8 cellular contexts compared by ENCODE assay signal in genomic region chr2:24919100-24919976, GRCh38. TPM values are rescaled to one million over a fixed set of nuclear protein-coding genes. Genes with fewer than 3 reads are reported as not detected.
DNase-seq lines count a peak whose midpoint lies in the region; ATAC-seq and TF ChIP-seq lines count a peak whose summit lies in the region.

No MANE protein-coding gene starts in this region.

- H3K9ac ChIP-seq in mesenchymal stem cell (ENCODE audit: low read length), result peak overlapping the region; percentile 74

- no peaks in the 10 kb centered on the region for H3K27me3 Mint-ChIP-seq in stimulated activated naive B cell treated with anti-CD40 and anti-IgM and Interleukin-4, amounts not matched to agents 10 μg/mL and 1 μg/mL and 100 μg/mL, for 72 hours

- H3K27ac Mint-ChIP-seq in stimulated activated naive B cell treated with anti-CD40 and anti-IgM and Interleukin-4, amounts not matched to agents 10 μg/mL and 1 μg/mL and 100 μg/mL, for 72 hours, result no peak overlapping the region

- H3K4me3 Mint-ChIP-seq in stimulated activated naive B cell treated with anti-CD40 and anti-IgM and Interleukin-4, amounts not matched to agents 10 μg/mL and 1 μg/mL and 100 μg/mL, for 72 hours, result peak overlapping the region; percentile 74 to 77

- H3K14ac ChIP-seq in mesenchymal stem cell (ENCODE audit: low read length in 2 of 2), result peak overlapping the region in 1 of 2 experiments; percentile 80

- H3K27me3 ChIP-seq in mesenchymal stem cell (ENCODE audit: control insufficient read depth in 1 of 2, insufficient read depth in 1 of 2, low read length in 2 of 2), result no peaks in the 10 kb centered on the region

- H4K91ac ChIP-seq in mesenchymal stem cell (ENCODE audit: low read length), result peak overlapping the region; percentile 82

- H3K27ac ChIP-seq in coronary artery (peak overlapping the region; percentile 24 to 89), mesenchymal stem cell (ENCODE audit: low read length, poor library complexity, severe bottlenecking) (no peak overlapping the region)

- no peak overlapping the region for H2BK5ac ChIP-seq in mesenchymal stem cell (ENCODE audit: low read depth, low read length, poor library complexity, severe bottlenecking)

- H2BK120ac ChIP-seq in mesenchymal stem cell (ENCODE audit: low read depth, low read length), result no peak overlapping the region

- peak overlapping the region in 1 of 2 experiments; percentile 60 for H3K23ac ChIP-seq in mesenchymal stem cell (ENCODE audit: low read length in 2 of 2)

- peaks cover 3 to 17% of the 10 kb centered on the region in 2 donors for H3K36me3 Mint-ChIP-seq in stimulated activated naive B cell treated with anti-CD40 and anti-IgM and Interleukin-4, amounts not matched to agents 10 μg/mL and 1 μg/mL and 100 μg/mL, for 72 hours

- peak overlapping the region; percentile 67 for H4K8ac ChIP-seq in mesenchymal stem cell (ENCODE audit: low read length)

- H3K9me3 Mint-ChIP-seq in stimulated activated naive B cell treated with anti-CD40 and anti-IgM and Interleukin-4, amounts not matched to agents 10 μg/mL and 1 μg/mL and 100 μg/mL, for 72 hours, result no peaks in the 10 kb centered on the region

- ATAC-seq in GM21529 (IDR thresholded peaks at IDR 0.05; ENCODE audit: unreplicated experiment), result peak; percentile 31
- peak; percentile 40 to 49 for ATAC-seq in stimulated activated naive B cell treated with anti-CD40 and anti-IgM and Interleukin-4, amounts not matched to agents 10 μg/mL and 1 μg/mL and 100 μg/mL, for 72 hours (replicated peaks)

- 6% methylated on average over 35 of the region's 67 CpGs for WGBS in mesenchymal stem cell

- DNase-seq in DMS79 treated with DMSO at 0.1 percent for 48 hours (lab: John Stamatoyannopoulos, UW) (peak; percentile 79), KBM-7 (peak; percentile 63), coronary artery (ENCODE audit: low spot score) (no peak), mesenchymal stem cell (peak; percentile 33), occipital lobe (lab: John Stamatoyannopoulos, UW) (no peak)
- peak; percentile 56 to 62 for DNase-seq in activated CD4-positive, alpha-beta T cell treated with anti-CD3 and anti-CD28 coated beads for 4 hours
- no peak for DNase-seq in stimulated activated naive B cell treated with anti-CD40 and anti-IgM and Interleukin-4, amounts not matched to agents 10 μg/mL and 1 μg/mL and 100 μg/mL, for 72 hours

- H3K4me3 ChIP-seq in coronary artery, result peak overlapping the region; percentile 80
- peak overlapping the region; percentile 61 to 86 for H3K4me3 ChIP-seq in mesenchymal stem cell (ENCODE audit: insufficient read depth in 1 of 2, low read depth in 1 of 2, low read length in 2 of 2)

- H3K79me1 ChIP-seq in mesenchymal stem cell (replicated peaks; ENCODE audit: low read length, poor library complexity, severe bottlenecking), result peaks cover 27% of the 10 kb centered on the region

- peak overlapping the region; percentile 95 for H3K4me2 ChIP-seq in mesenchymal stem cell (ENCODE audit: low read length, poor library complexity, severe bottlenecking)

- peaks cover 23 to 24% of the 10 kb centered on the region in 2 experiments for H3K36me3 ChIP-seq in mesenchymal stem cell (ENCODE audit: control insufficient read depth in 1 of 2, insufficient read depth in 2 of 2, low read depth in 1 of 2, low read length in 2 of 2)

- peak overlapping the region in 1 of 2 experiments; percentile 35 for H3K4ac ChIP-seq in mesenchymal stem cell (ENCODE audit: low read depth in 1 of 2, low read length in 2 of 2)

- peak overlapping the region in 1 of 2 experiments; percentile 39 for H2BK12ac ChIP-seq in mesenchymal stem cell (ENCODE audit: low read length in 2 of 2)

- in situ Hi-C loops in KBM-7 (cut with MboI; ENCODE audit: low pct_unique_long_range_greater_than_20kb, low sequenced_read_pairs), result no loop called here

- H2BK15ac ChIP-seq in mesenchymal stem cell (ENCODE audit: low read depth, poor library complexity, severe bottlenecking), result peak overlapping the region; percentile 74

- H3K4me1 ChIP-seq in mesenchymal stem cell (ENCODE audit: control insufficient read depth, insufficient read depth, low read depth, low read length), result peaks cover 20% of the 10 kb centered on the region

- H3K9me3 ChIP-seq in mesenchymal stem cell (ENCODE audit: control insufficient read depth, low read length), result no peaks in the 10 kb centered on the region

- peak overlapping the region; percentile 23 to 54 for H3K18ac ChIP-seq in mesenchymal stem cell (ENCODE audit: low read depth in 1 of 2, low read length in 2 of 2)

- H2AK5ac ChIP-seq in mesenchymal stem cell (ENCODE audit: low read length, severe bottlenecking), result no peak overlapping the region

- H2AFZ ChIP-seq in mesenchymal stem cell (ENCODE audit: low read depth, low read length), result peak overlapping the region; percentile 51

- peaks cover 25 to 37% of the 10 kb centered on the region in 2 donors for H3K4me1 Mint-ChIP-seq in stimulated activated naive B cell treated with anti-CD40 and anti-IgM and Interleukin-4, amounts not matched to agents 10 μg/mL and 1 μg/mL and 100 μg/mL, for 72 hours

- no peak for TF ChIP-seq CTCF in coronary artery (IDR thresholded peaks at IDR 0.05)

RNA-seq across cellular contexts. Expression of gene ADCY3, which starts 0.7 kb away (rescaled TPM):
- 28.8 TPM for polyA plus RNA-seq in mesenchymal stem cell (2013, experiment 1 of 2)
- 29.1 TPM for polyA plus RNA-seq in mesenchymal stem cell (2013, experiment 2 of 2)
- 22.5 TPM for total RNA-seq in occipital lobe

RNA-seq across cellular contexts. Expression of gene DNAJC27, which starts 52.4 kb away (rescaled TPM):
- polyA plus RNA-seq in mesenchymal stem cell (2013, experiment 1 of 2), result 2.4 TPM
- 2.2 TPM for polyA plus RNA-seq in mesenchymal stem cell (2013, experiment 2 of 2)
- total RNA-seq in occipital lobe, result 14.3 TPM

Comparison
In these comparisons a context has a peak if more than half of its experiments do, and no peak if none do; other contexts are left out.
1. DNase-seq: peak in DMS79 treated with DMSO at 0.1 percent for 48 hours (single experiment), KBM-7 (single experiment), activated CD4-positive, alpha-beta T cell treated with anti-CD3 and anti-CD28 coated beads for 4 hours (2 of 2) and mesenchymal stem cell (single experiment); none in coronary artery (single experiment), stimulated activated naive B cell treated with anti-CD40 and anti-IgM and Interleukin-4, amounts not matched to agents 10 μg/mL and 1 μg/mL and 100 μg/mL, for 72 hours (single experiment) and occipital lobe (single experiment).